ENCODE assay signal across 1 cellular context in the genomic region with DNA sequence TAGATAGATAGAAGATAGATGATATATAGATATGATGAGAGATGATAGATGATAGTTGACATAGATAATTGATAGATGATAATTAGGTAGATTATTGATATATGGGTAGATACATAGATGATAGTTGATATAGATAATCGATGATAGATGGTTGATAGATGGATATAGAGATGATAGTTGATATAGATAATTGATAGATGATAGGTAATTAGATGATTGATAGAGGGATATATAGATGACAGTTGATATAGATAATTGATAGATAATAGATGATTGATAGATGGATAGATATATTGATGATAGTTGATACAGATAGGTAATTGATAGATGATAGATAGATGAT.
A peak's percentile ranks its signal among the peaks of the same experiment; 100 is the strongest.
TF ChIP-seq lines count a peak whose summit lies in the region.

No MANE protein-coding gene starts in this region.

TF ChIP-seq in HEK293, 187 proteins besides CTCF, POLR2A, EP300 and RAD21 (continued from another document):
- TF ChIP-seq FEZF1 (tag by site-specific recombination; IDR thresholded peaks at IDR 0.05) (0 out of 2 replicates have a peak, but pooled peaks have one; percentile 15), ZNF549 (tag by site-specific recombination; IDR thresholded peaks at IDR 0.05) (no peak), ZNF561 (tag by site-specific recombination; IDR thresholded peaks at IDR 0.05; ENCODE audit: borderline replicate concordance) (no peak), ZNF843 (tag by site-specific recombination; IDR thresholded peaks at IDR 0.05) (0 out of 2 replicates have a peak, but pooled peaks have one; percentile 25), SCRT1 (tag by site-specific recombination; IDR thresholded peaks at IDR 0.05; ENCODE audit: borderline replicate concordance) (0 out of 2 replicates have a peak, but pooled peaks have one; percentile 38)
- TF ChIP-seq, protein P1, sequence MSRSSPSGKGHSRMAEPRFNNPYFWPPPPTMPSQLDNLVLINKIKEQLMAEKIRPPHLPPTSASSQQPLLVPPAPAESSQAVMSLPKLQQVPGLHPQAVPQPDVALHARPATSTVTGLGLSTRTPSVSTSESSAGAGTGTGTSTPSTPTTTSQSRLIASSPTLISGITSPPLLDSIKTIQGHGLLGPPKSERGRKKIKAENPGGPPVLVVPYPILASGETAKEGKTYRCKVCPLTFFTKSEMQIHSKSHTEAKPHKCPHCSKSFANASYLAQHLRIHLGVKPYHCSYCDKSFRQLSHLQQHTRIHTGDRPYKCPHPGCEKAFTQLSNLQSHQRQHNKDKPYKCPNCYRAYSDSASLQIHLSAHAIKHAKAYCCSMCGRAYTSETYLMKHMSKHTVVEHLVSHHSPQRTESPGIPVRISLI (tag by site-specific recombination; IDR thresholded peaks at IDR 0.05), result no peak
- TF ChIP-seq, protein P2, sequence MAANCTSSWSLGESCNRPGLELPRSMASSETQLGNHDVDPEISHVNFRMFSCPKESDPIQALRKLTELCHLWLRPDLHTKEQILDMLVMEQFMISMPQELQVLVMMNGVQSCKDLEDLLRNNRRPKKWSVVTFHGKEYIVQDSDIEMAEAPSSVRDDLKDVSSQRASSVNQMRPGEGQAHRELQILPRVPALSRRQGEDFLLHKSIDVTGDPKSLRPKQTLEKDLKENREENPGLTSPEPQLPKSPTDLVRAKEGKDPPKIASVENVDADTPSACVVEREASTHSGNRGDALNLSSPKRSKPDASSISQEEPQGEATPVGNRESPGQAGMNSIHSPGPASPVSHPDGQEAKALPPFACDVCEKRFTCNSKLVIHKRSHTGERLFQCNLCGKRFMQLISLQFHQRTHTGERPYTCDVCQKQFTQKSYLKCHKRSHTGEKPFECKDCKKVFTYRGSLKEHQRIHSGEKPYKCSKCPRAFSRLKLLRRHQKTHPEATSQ (tag by site-specific recombination; IDR thresholded peaks at IDR 0.05), result no peak
